Comparison of ENCODE assay signal across 10 cellular contexts in the genomic region with DNA sequence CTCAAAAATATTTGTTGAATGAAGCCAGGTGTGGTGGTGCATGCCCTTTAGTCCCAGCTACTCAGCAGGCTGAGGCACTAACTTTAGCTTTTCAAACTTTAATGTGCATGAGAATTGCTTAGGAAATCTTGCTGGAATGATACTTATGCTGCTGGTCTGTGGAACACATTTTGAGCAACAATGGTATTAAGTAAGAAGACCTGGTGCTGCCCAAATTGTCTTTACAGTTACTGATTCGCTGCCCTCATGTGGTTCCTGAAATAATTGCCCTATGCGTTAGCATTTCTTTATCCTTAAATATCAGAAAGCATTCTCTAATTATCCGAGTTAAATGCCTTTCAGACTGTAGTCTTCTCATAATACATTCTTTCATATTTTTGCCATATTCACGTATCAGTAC.
DNase-seq lines count a peak whose midpoint lies in the region; ATAC-seq and TF ChIP-seq lines count a peak whose summit lies in the region.
"Had no signal": no experiment of that assay in that cellular context is flagged by ENCODE, and none has a peak within 500 bp of the region (broad histone marks: within the 10 kb centered on the region; RNA-seq: fewer than 3 reads in every experiment).

No MANE protein-coding gene starts in this region.

- H3K27me3 Mint-ChIP-seq in activated naive CD8-positive, alpha-beta T cell treated with anti-CD3 and anti-CD28 coated beads, Interleukin-2, amount 50 U/mL, for 24 hours: no peaks in the 10 kb centered on the region

- H3K9me3 ChIP-seq in lung (ENCODE audit: control insufficient read depth in 2 of 2, insufficient read depth in 1 of 2, low read length in 1 of 2): no peaks in the 10 kb centered on the region
- H3K9me3 ChIP-seq in MG63: no peaks in the 10 kb centered on the region

- no peak overlapping the region for H3K27ac Mint-ChIP-seq in activated naive CD8-positive, alpha-beta T cell treated with anti-CD3 and anti-CD28 coated beads, Interleukin-2, amount 50 U/mL, for 24 hours
- H3K27ac Mint-ChIP-seq: immature natural killer cell had no signal

- 57 to 64% methylated on average over 4 of the region's 4 CpGs for WGBS in lung, 2 donors

- no peak overlapping the region for H3K4me3 Mint-ChIP-seq in activated naive CD8-positive, alpha-beta T cell treated with anti-CD3 and anti-CD28 coated beads, Interleukin-2, amount 50 U/mL, for 24 hours
- H3K4me3 Mint-ChIP-seq: immature natural killer cell had no signal

- H3K4me1 ChIP-seq in lung (ENCODE audit: control insufficient read depth in 2 of 2, insufficient read depth in 2 of 2, low read length in 2 of 2): peaks cover 2 to 3% of the 10 kb centered on the region in 2 donors

- H3K27me3 ChIP-seq in brain microvascular endothelial cell (replicated peaks) (no peaks in the 10 kb centered on the region), lung (ENCODE audit: control insufficient read depth, insufficient read depth) (no peaks in the 10 kb centered on the region), MG63 (no peaks in the 10 kb centered on the region)

- DNase-seq in DMS53 (lab: John Stamatoyannopoulos, UW) (peak; percentile 72), NCI-H1092 (lab: John Stamatoyannopoulos, UW) (peak; percentile 0), brain microvascular endothelial cell (peak; percentile 34), lung (ENCODE audit: low spot score) (no peak), MG63 (no peak)
- DNase-seq in activated naive CD8-positive, alpha-beta T cell treated with anti-CD3 and anti-CD28 coated beads, Interleukin-2, amount 50 U/mL, for 24 hours: no peak
- DNase-seq in activated CD4-positive, alpha-beta T cell treated with anti-CD3 and anti-CD28 coated beads, Interleukin-2, amount 50 U/mL, for 4 hours: no peak
- DNase-seq: activated CD4-positive, alpha-beta T cell treated with anti-CD3 and anti-CD28 coated beads for 1 hour had no signal

- H3K36me3 ChIP-seq in brain microvascular endothelial cell (replicated peaks) (no peaks in the 10 kb centered on the region), lung (ENCODE audit: control insufficient read depth in 2 of 2, insufficient read depth in 2 of 2, low read length in 2 of 2) (no peaks in the 10 kb centered on the region), MG63 (no peaks in the 10 kb centered on the region)

- TF ChIP-seq CTCF in brain microvascular endothelial cell (IDR thresholded peaks at IDR 0.05; ENCODE audit: low read depth, low read length, missing control alignments) (peak; percentile 51), lung (IDR thresholded peaks at IDR 0.05; ENCODE audit: control extremely low read depth, extremely low read depth) (peak; percentile 8)

- H3K9me3 Mint-ChIP-seq in activated naive CD8-positive, alpha-beta T cell treated with anti-CD3 and anti-CD28 coated beads, Interleukin-2, amount 50 U/mL, for 24 hours: no peaks in the 10 kb centered on the region
- H3K9me3 Mint-ChIP-seq: immature natural killer cell had no signal

- ATAC-seq in lung (ENCODE audit: insufficient read depth, low FRiP score) (no peak), GM21825 (IDR thresholded peaks at IDR 0.05; ENCODE audit: unreplicated experiment) (no peak)
- ATAC-seq in activated naive CD8-positive, alpha-beta T cell treated with anti-CD3 and anti-CD28 coated beads, Interleukin-2, amount 50 U/mL, for 24 hours: no peak

- H3K4me3 ChIP-seq in brain microvascular endothelial cell (ENCODE audit: low read depth, low read length) (no peak overlapping the region), lung (no peak overlapping the region), MG63 (no peak overlapping the region)

- H3K27ac ChIP-seq in brain microvascular endothelial cell (no peak overlapping the region), lung (ENCODE audit: low read depth in 1 of 2, low read length in 1 of 2) (no peak overlapping the region)

- in situ Hi-C loops in brain microvascular endothelial cell (cut with HindIII; ENCODE audit: low pct_ligation_motif_present, low sequenced_read_pairs): no loop called here

- H3K4me1 Mint-ChIP-seq in activated naive CD8-positive, alpha-beta T cell treated with anti-CD3 and anti-CD28 coated beads, Interleukin-2, amount 50 U/mL, for 24 hours: peaks cover 3% of the 10 kb centered on the region
- H3K4me1 Mint-ChIP-seq: immature natural killer cell had no signal

- no peaks in the 10 kb centered on the region for H3K36me3 Mint-ChIP-seq in activated naive CD8-positive, alpha-beta T cell treated with anti-CD3 and anti-CD28 coated beads, Interleukin-2, amount 50 U/mL, for 24 hours (ENCODE audit: low read depth)
- H3K36me3 Mint-ChIP-seq: immature natural killer cell had no signal

Comparison
In these comparisons a context has a peak if more than half of its experiments do, and no peak if none do; other contexts are left out.
1. DNase-seq: peak in DMS53 (single experiment), NCI-H1092 (single experiment) and brain microvascular endothelial cell (single experiment); none in lung (single experiment), activated naive CD8-positive, alpha-beta T cell treated with anti-CD3 and anti-CD28 coated beads, Interleukin-2, amount 50 U/mL, for 24 hours (single experiment), MG63 (single experiment) and activated CD4-positive, alpha-beta T cell treated with anti-CD3 and anti-CD28 coated beads, Interleukin-2, amount 50 U/mL, for 4 hours (0 of 2).